In the genomic region with DNA sequence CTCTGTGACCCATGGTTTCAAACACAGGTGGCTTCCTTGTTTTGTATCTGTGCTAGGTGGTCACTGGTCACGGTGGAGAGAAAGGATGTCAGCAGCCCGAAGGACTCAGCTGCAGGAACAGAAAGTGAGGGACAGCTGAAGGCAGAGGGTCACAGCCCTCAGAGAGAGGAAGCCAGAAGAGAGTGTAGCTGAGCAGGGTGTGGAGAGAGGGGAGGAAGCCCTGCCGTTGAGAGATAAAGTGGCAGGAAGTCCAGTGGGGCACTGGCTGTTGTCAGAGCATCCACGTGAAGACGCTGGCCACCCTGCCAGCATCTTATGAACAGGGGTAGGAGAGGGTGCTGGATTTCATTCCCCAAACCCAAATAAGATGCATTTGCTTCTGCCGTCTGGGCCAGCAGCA, we compare ENCODE assay signal across 12 cellular contexts. TPM values are rescaled to one million over a fixed set of nuclear protein-coding genes. Genes with fewer than 3 reads are reported as not detected.
A peak's percentile ranks its signal among the peaks of the same experiment; 100 is the strongest.
DNase-seq lines count a peak whose midpoint lies in the region; ATAC-seq and TF ChIP-seq lines count a peak whose summit lies in the region.
"Had no signal": no experiment of that assay in that cellular context is flagged by ENCODE, and none has a peak within 500 bp of the region (broad histone marks: within the 10 kb centered on the region; RNA-seq: fewer than 3 reads in every experiment).

No MANE protein-coding gene starts in this region.

- no peaks in the 10 kb centered on the region for H3K27me3 Mint-ChIP-seq in activated CD4-positive, alpha-beta memory T cell treated with anti-CD3 and anti-CD28 coated beads for 36 hours

- H3K4me3 ChIP-seq in PC-3 (ENCODE audit: low read length): no peak overlapping the region
- H3K4me3 ChIP-seq: uterus had no signal

- no peak overlapping the region for H2AFZ ChIP-seq in PC-3 (ENCODE audit: low read length)

- ATAC-seq in PC-3: peak; percentile 23; the same call in 1 of the 2 replicates
- ATAC-seq in GM21825 (IDR thresholded peaks at IDR 0.05; ENCODE audit: unreplicated experiment): no peak
- ATAC-seq in HG03045 (IDR thresholded peaks at IDR 0.05; ENCODE audit: unreplicated experiment): no peak
- ATAC-seq: esophagus mucosa had no signal

- H3K27ac ChIP-seq in PC-3 (ENCODE audit: low read length): no peak overlapping the region
- H3K27ac ChIP-seq: uterus had no signal

- TF ChIP-seq CTCF in GM20000 (IDR thresholded peaks at IDR 0.05; ENCODE audit: extremely low read depth, missing control alignments) (no peak), PC-3 (conservative IDR thresholded peaks at IDR 0.05; ENCODE audit: low read depth, low read length) (no peak)

- no peak overlapping the region for H3K4me2 ChIP-seq in PC-3 (ENCODE audit: low read length)

- no peaks in the 10 kb centered on the region for H3K9me3 Mint-ChIP-seq in activated CD4-positive, alpha-beta memory T cell treated with anti-CD3 and anti-CD28 coated beads for 36 hours

- POLR2A ChIA-PET in PC-3 (lab: Charles Lee; ENCODE audit: unreplicated experiment): no interaction called here
- POLR2A ChIA-PET in activated CD4-positive, alpha-beta memory T cell treated with anti-CD3 and anti-CD28 coated beads for 36 hours (lab: Charles Lee): no interaction called here

- H3K36me3 ChIP-seq in PC-3 (ENCODE audit: low read depth, low read length): peaks cover 5% of the 10 kb centered on the region; the same call in 1 of the 2 replicates
- H3K36me3 ChIP-seq: uterus had no signal

- no peak overlapping the region for H3K9ac ChIP-seq in PC-3 (ENCODE audit: low read length)

- H3F3A ChIP-seq in PC-3 (ENCODE audit: low read length, unreplicated experiment): no peaks in the 10 kb centered on the region

- peaks cover 20% of the 10 kb centered on the region for H3K4me1 ChIP-seq in PC-3 (ENCODE audit: insufficient read depth, low read length)
- H3K4me1 ChIP-seq: uterus had no signal

- no peaks in the 10 kb centered on the region for H3K27me3 ChIP-seq in PC-3 (ENCODE audit: low read length)
- H3K27me3 ChIP-seq: uterus had no signal

- CTCF ChIA-PET in PC-3 (lab: Charles Lee): no interaction called here
- CTCF ChIA-PET in activated CD4-positive, alpha-beta memory T cell treated with anti-CD3 and anti-CD28 coated beads for 36 hours (lab: Charles Lee): interaction anchor here (1.0 kb wide), 1 partner anchor 29 kb away, joined by 3 read pairs; no protein-coding TSS in a partner anchor

- H3K9me2 ChIP-seq in PC-3 (replicated peaks; ENCODE audit: low read length): no peaks in the 10 kb centered on the region

- peaks cover 93% of the 10 kb centered on the region for H3K79me2 ChIP-seq in PC-3 (ENCODE audit: low read length)

- H3K4me3 Mint-ChIP-seq in activated CD4-positive, alpha-beta memory T cell treated with anti-CD3 and anti-CD28 coated beads for 36 hours: no peak overlapping the region

- intact Hi-C loops in PC-3 (cut with micrococcal nuclease): no loop called here
- intact Hi-C loops in activated CD4-positive, alpha-beta memory T cell treated with anti-CD3 and anti-CD28 coated beads for 36 hours (cut with micrococcal nuclease): no loop called here

- no TSS peak for BruUV-seq in PC-3 (replicated peaks; lab: Mats Ljungman, UMichigan)

- peak; percentile 26 for DNase-seq in GM20000 (ENCODE audit: low spot score)
- no peak for DNase-seq in PC-3
- peak; percentile 77 to 88 for DNase-seq in erythroblast (lab: John Stamatoyannopoulos, UW)
- peak; percentile 19 for DNase-seq in pons (ENCODE audit: low spot score)
- DNase-seq in activated CD4-positive, alpha-beta memory T cell treated with anti-CD3 and anti-CD28 coated beads for 36 hours: no peak
- DNase-seq in germinal center (ENCODE audit: low spot score): no peak
- DNase-seq: activated naive CD4-positive, alpha-beta T cell treated with Interleukin-2 at 50 U/mL for 16 hours; NCI-H446; uterus had no signal

- peaks cover 3% of the 10 kb centered on the region for H3K4me1 Mint-ChIP-seq in activated CD4-positive, alpha-beta memory T cell treated with anti-CD3 and anti-CD28 coated beads for 36 hours (ENCODE audit: low read depth)

- H3K36me3 Mint-ChIP-seq in activated CD4-positive, alpha-beta memory T cell treated with anti-CD3 and anti-CD28 coated beads for 36 hours: peaks cover 3% of the 10 kb centered on the region

- no peaks in the 10 kb centered on the region for H3K9me3 ChIP-seq in PC-3 (ENCODE audit: low read length)
- H3K9me3 ChIP-seq: uterus had no signal

- peak; percentile 46 for TF ChIP-seq POLR2A in erythroblast (IDR thresholded peaks at IDR 0.05; ENCODE audit: low read length)

- no peak overlapping the region for H3K27ac Mint-ChIP-seq in activated CD4-positive, alpha-beta memory T cell treated with anti-CD3 and anti-CD28 coated beads for 36 hours

- no peaks in the 10 kb centered on the region for H4K20me1 ChIP-seq in PC-3 (ENCODE audit: low read length)

RNA-seq across cellular contexts. Expression of gene LIMD1, which starts 36.9 kb away (rescaled TPM):
- total RNA-seq in PC-3 (2014; rRNA removed): 37.1 and 42.7 TPM in 2 replicates
- 10 to 100 TPM; 20.4 to 20.7 TPM for total RNA-seq in activated CD4-positive, alpha-beta memory T cell treated with anti-CD3 and anti-CD28 coated beads for 36 hours

RNA-seq across cellular contexts. Expression of gene SACM1L, which starts 57.7 kb away (rescaled TPM):
- 30.1 and 46.7 TPM in 2 replicates for total RNA-seq in PC-3 (2014; rRNA removed)
- total RNA-seq in activated CD4-positive, alpha-beta memory T cell treated with anti-CD3 and anti-CD28 coated beads for 36 hours: 10 to 100 TPM; 64.3 to 71.2 TPM

Comparison
In these comparisons a context has a peak if more than half of its experiments do, and no peak if none do; other contexts are left out.
1. DNase-seq: peak in GM20000 (single experiment), erythroblast (2 of 2) and pons (single experiment); none in PC-3 (single experiment), activated CD4-positive, alpha-beta memory T cell treated with anti-CD3 and anti-CD28 coated beads for 36 hours (single experiment) and germinal center (single experiment).